9 cellular contexts compared by ENCODE assay signal in the genomic region with DNA sequence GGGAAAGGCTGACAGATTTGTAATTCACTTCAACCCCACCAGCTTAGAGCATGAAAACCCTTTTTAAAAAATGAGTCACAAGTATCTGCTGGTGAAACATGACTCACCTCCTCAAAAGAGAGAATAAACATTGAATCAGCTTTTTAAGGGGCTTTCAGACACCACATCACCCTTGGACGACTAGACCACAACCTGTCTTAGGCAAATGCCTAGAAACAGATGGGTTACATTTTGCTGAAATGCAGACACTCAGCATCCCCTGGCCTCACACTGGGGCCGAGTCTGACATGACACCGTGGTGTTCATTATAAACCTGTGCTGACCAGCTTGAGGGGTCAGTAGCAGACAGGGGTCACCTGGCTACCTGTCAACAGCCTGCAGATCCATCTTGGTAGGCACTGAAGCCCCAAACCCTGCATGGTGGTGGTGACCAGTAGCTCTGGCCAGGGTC.
DNase-seq lines count a peak whose midpoint lies in the region; ATAC-seq and TF ChIP-seq lines count a peak whose summit lies in the region.
"Had no signal": no experiment of that assay in that cellular context is flagged by ENCODE, and none has a peak within 500 bp of the region (broad histone marks: within the 10 kb centered on the region; RNA-seq: fewer than 3 reads in every experiment).

No MANE protein-coding gene starts in this region.

- H3K36me3 Mint-ChIP-seq in HFFc6 (ENCODE audit: low read depth), result peaks cover 7% of the 10 kb centered on the region

- TF ChIP-seq CTCF in HFFc6 (IDR thresholded peaks at IDR 0.05) (no peak), body of pancreas (IDR thresholded peaks at IDR 0.05) (no peak)

- intact Hi-C loops in body of pancreas (cut with DNase I), result no loop called here

- no peak for TF ChIP-seq POLR2A in body of pancreas (IDR thresholded peaks at IDR 0.05)

- H3K27ac Mint-ChIP-seq in HFFc6, result peak overlapping the region; percentile 48; the same call in 1 of the 2 replicates
- H3K27ac Mint-ChIP-seq: dendritic cell treated with granulocyte-macrophage colony-stimulating factor and Interleukin-4, amounts not matched to agents 40 ng/mL and 50 ng/mL, for 4 days had no signal

- H3K27me3 ChIP-seq in SJSA1 (replicated peaks) (no peaks in the 10 kb centered on the region), body of pancreas (no peaks in the 10 kb centered on the region)

- peaks cover 54% of the 10 kb centered on the region for H3K4me1 Mint-ChIP-seq in HFFc6 (ENCODE audit: low read depth)

- no peak overlapping the region for H3K4me3 ChIP-seq in SJSA1
- no peak overlapping the region for H3K4me3 ChIP-seq in body of pancreas

- H3K4me3 Mint-ChIP-seq in HFFc6, result no peak overlapping the region
- H3K4me3 Mint-ChIP-seq: dendritic cell treated with granulocyte-macrophage colony-stimulating factor and Interleukin-4, amounts not matched to agents 40 ng/mL and 50 ng/mL, for 4 days had no signal

- 38 to 73% methylated on average over 1 to 3 of the region's 3 CpGs for WGBS in body of pancreas, 2 donors

- H3K9me3 Mint-ChIP-seq in HFFc6, result no peaks in the 10 kb centered on the region; the same call in 1 of the 2 replicates

- H3K36me3 ChIP-seq in SJSA1 (no peaks in the 10 kb centered on the region), body of pancreas (replicated peaks in 1 of 2; ENCODE audit: insufficient read depth in 1 of 2, low read depth in 2 of 2) (no peaks in the 10 kb centered on the region)

- 0 out of 2 replicates have a peak, but pooled peaks cover 3% of the 10 kb centered on the region for H3K9me3 ChIP-seq in SJSA1 (replicated peaks)
- no peaks in the 10 kb centered on the region for H3K9me3 ChIP-seq in body of pancreas

- peaks cover 22% of the 10 kb centered on the region for H3K27me3 Mint-ChIP-seq in HFFc6 (ENCODE audit: insufficient read depth)

- H3K4me1 ChIP-seq in SJSA1 (replicated peaks), result peaks cover 23% of the 10 kb centered on the region
- H3K4me1 ChIP-seq in body of pancreas, result peaks cover 5% of the 10 kb centered on the region

- peak; percentile 81 for DNase-seq in HFFc6
- peak; percentile 62 to 72 for DNase-seq in SJSA1 (ENCODE audit: low read depth in 1 of 2, low spot score in 2 of 2)
- peak; percentile 15 for DNase-seq in myocyte (ENCODE audit: low read depth)
- DNase-seq in retina, result no peak
- DNase-seq in body of pancreas, result no peak
- no peak for DNase-seq in stimulated activated CD4-positive, alpha-beta T cell treated with anti-CD3 and anti-CD28 coated beads, Interleukin-12 subunit alpha, Interleukin-12 subunit beta, amount 100 ng/mL, for 4 hours
- DNase-seq in NCI-H2171 treated with DMSO at 0.1 percent for 48 hours (lab: John Stamatoyannopoulos, UW), result no peak

- peak; percentile 70 for ATAC-seq in GM18517 (IDR thresholded peaks at IDR 0.05; ENCODE audit: unreplicated experiment)
- ATAC-seq in body of pancreas, result no peak

- H3K27ac ChIP-seq in SJSA1, result no peak overlapping the region
- no peak overlapping the region for H3K27ac ChIP-seq in body of pancreas

Comparison
In these comparisons a context has a peak if more than half of its experiments do, and no peak if none do; other contexts are left out.
1. DNase-seq: peak in HFFc6 (single experiment), SJSA1 (2 of 2) and myocyte (single experiment); none in retina (single experiment), body of pancreas (0 of 4), stimulated activated CD4-positive, alpha-beta T cell treated with anti-CD3 and anti-CD28 coated beads, Interleukin-12 subunit alpha, Interleukin-12 subunit beta, amount 100 ng/mL, for 4 hours (single experiment) and NCI-H2171 treated with DMSO at 0.1 percent for 48 hours (single experiment).